8 cellular contexts compared by ENCODE assay signal in the genomic region with DNA sequence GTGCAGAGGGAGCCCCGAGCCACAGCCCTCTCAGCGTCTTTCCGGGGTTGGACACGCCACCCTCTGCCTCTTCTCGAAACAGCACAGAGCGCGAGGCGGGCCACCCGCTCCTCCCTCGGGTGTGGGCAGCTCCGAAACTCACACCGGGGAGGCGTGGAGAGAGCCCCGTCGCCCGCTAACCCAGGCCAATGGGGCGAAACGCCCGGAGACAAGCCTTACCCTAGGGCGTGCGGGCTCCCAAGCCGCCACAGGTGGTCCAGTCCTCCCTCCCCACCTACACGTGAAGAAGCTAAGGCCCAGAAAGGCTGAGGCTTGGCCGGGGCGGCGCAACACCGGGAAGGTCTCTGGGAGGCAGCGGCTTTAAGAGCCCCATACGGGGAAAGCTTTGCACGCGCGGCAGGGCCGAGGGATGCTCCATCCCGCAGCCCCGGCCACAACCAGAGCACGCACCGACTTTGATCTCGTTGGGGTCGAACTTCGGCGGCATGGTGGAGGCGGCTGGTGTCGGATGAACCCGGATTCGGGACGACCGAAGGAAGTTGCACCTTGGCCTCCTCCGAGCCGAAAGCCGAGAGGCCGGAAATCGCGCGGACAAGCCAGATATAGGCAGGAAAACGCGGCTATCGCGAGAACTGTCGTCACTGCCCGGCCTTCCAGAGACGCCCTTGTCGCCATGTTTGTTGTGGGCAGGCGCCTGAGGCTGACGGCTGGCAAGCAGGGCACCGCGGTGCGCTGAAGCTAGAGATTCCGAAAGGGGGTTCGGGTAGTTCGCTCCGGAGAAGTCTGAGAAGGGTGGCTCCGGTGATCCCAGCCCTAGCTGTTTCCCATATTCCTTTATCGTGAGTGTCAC. TPM values are rescaled to one million over a fixed set of nuclear protein-coding genes. Genes with fewer than 3 reads are reported as not detected.
A peak's percentile ranks its signal among the peaks of the same experiment; 100 is the strongest.
DNase-seq lines count a peak whose midpoint lies in the region; ATAC-seq and TF ChIP-seq lines count a peak whose summit lies in the region.

A gene (plus strand): TSS at position 680 of the 850 bp plus-strand sequence. CDS start 3,018 bp downstream, outside the sequence.
A gene (minus strand): TSS at position 576 of the 850 bp plus-strand sequence. CDS start 89 bp downstream, at position 487.

- H3K4me1 Mint-ChIP-seq in activated naive CD4-positive, alpha-beta T cell treated with anti-CD3 and anti-CD28 coated beads, Interleukin-2, amount 50 U/mL, for 24 hours, result peaks cover 37% of the 10 kb centered on the region

- peaks cover 44% of the 10 kb centered on the region for H3K36me3 Mint-ChIP-seq in activated naive CD4-positive, alpha-beta T cell treated with anti-CD3 and anti-CD28 coated beads, Interleukin-2, amount 50 U/mL, for 24 hours

- peak; percentile 99 for TF ChIP-seq POLR2A in suprapubic skin (IDR thresholded peaks at IDR 0.05)

- H3K4me1 ChIP-seq in suprapubic skin, result peaks cover 40% of the 10 kb centered on the region

- H3K27me3 ChIP-seq in suprapubic skin, result no peaks in the 10 kb centered on the region

- peak within 1 kb of the TSS; percentile 99 for H3K27ac Mint-ChIP-seq in activated naive CD4-positive, alpha-beta T cell treated with anti-CD3 and anti-CD28 coated beads, Interleukin-2, amount 50 U/mL, for 24 hours

- CTCF ChIA-PET in GM10248 (lab: Yijun Ruan, JAX), result interaction anchor here (1.2 to 2.8 kb wide), 3 partner anchors 11 to 419 kb away, joined by 3 to 7 read pairs (median 3); no protein-coding TSS in a partner anchor

- ATAC-seq in HG02588 (IDR thresholded peaks at IDR 0.05; ENCODE audit: unreplicated experiment) (peak; percentile 62), SK-N-SH treated with all-trans-retinoic acid at 6 μM for 48 hours (peak; percentile 73)

- no peak for TF ChIP-seq EP300 in suprapubic skin (IDR thresholded peaks at IDR 0.05)

- peak within 1 kb of the TSS; percentile 94 for H3K27ac ChIP-seq in suprapubic skin

- DNase-seq in GM10248 (ENCODE audit: extremely low spot score) (peak; percentile 97), NCI-H1092 treated with DMSO at 0.1 percent for 48 hours (lab: John Stamatoyannopoulos, UW) (peak; percentile 94), globus pallidus (ENCODE audit: low spot score) (peak; percentile 93), occipital lobe (lab: John Stamatoyannopoulos, UW) (peak; percentile 93), suprapubic skin (ENCODE audit: low spot score in 2 of 2) (peak; percentile 97 to 99)

- H3K9me3 ChIP-seq in suprapubic skin, result no peaks in the 10 kb centered on the region

- H3K4me3 Mint-ChIP-seq in activated naive CD4-positive, alpha-beta T cell treated with anti-CD3 and anti-CD28 coated beads, Interleukin-2, amount 50 U/mL, for 24 hours, result peak within 1 kb of the TSS; percentile 95

- H3K36me3 ChIP-seq in suprapubic skin, result peaks cover 55% of the 10 kb centered on the region

- WGBS in suprapubic skin, result 0% methylated on average over 22 of the region's 73 CpGs

- TF ChIP-seq CTCF in GM10248 (IDR thresholded peaks at IDR 0.05; ENCODE audit: control extremely low read depth, extremely low read depth, low read depth, missing control alignments) (no peak), suprapubic skin (IDR thresholded peaks at IDR 0.05) (no peak)

- H3K27me3 Mint-ChIP-seq in activated naive CD4-positive, alpha-beta T cell treated with anti-CD3 and anti-CD28 coated beads, Interleukin-2, amount 50 U/mL, for 24 hours, result no peaks in the 10 kb centered on the region

- no peaks in the 10 kb centered on the region for H3K9me3 Mint-ChIP-seq in activated naive CD4-positive, alpha-beta T cell treated with anti-CD3 and anti-CD28 coated beads, Interleukin-2, amount 50 U/mL, for 24 hours

- H3K4me3 ChIP-seq in suprapubic skin, result peak within 1 kb of the TSS; percentile 94

- POLR2A ChIA-PET in GM10248 (lab: Yijun Ruan, JAX), result interaction anchor here (0.5 to 2.8 kb wide), 22 partner anchors 9 to 618 kb away, joined by 3 to 22 read pairs (median 4); a partner anchor contains a TSS

TF ChIP-seq in SK-N-SH treated with all-trans-retinoic acid at 6 μM for 48 hours, 23 proteins besides CTCF, POLR2A, EP300 and RAD21:
- TF ChIP-seq, protein P1, sequence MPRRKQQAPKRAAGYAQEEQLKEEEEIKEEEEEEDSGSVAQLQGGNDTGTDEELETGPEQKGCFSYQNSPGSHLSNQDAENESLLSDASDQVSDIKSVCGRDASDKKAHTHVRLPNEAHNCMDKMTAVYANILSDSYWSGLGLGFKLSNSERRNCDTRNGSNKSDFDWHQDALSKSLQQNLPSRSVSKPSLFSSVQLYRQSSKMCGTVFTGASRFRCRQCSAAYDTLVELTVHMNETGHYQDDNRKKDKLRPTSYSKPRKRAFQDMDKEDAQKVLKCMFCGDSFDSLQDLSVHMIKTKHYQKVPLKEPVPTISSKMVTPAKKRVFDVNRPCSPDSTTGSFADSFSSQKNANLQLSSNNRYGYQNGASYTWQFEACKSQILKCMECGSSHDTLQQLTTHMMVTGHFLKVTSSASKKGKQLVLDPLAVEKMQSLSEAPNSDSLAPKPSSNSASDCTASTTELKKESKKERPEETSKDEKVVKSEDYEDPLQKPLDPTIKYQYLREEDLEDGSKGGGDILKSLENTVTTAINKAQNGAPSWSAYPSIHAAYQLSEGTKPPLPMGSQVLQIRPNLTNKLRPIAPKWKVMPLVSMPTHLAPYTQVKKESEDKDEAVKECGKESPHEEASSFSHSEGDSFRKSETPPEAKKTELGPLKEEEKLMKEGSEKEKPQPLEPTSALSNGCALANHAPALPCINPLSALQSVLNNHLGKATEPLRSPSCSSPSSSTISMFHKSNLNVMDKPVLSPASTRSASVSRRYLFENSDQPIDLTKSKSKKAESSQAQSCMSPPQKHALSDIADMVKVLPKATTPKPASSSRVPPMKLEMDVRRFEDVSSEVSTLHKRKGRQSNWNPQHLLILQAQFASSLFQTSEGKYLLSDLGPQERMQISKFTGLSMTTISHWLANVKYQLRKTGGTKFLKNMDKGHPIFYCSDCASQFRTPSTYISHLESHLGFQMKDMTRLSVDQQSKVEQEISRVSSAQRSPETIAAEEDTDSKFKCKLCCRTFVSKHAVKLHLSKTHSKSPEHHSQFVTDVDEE (CRISPR knock-in tag; IDR thresholded peaks at IDR 0.05), result 0 out of 2 replicates have a peak, but pooled peaks have one; percentile 48
- TF ChIP-seq ZNF70 (CRISPR knock-in tag; IDR thresholded peaks at IDR 0.05) (no peak), ZFP30 (CRISPR knock-in tag; IDR thresholded peaks at IDR 0.05) (0 out of 2 replicates have a peak, but pooled peaks have one; percentile 29), ZNF565 (CRISPR knock-in tag; conservative IDR thresholded peaks at IDR 0.05; ENCODE audit: low read depth) (no peak), GLIS3 (CRISPR knock-in tag; IDR thresholded peaks at IDR 0.05) (peak; percentile 89), PPARA (CRISPR knock-in tag; IDR thresholded peaks at IDR 0.05; ENCODE audit: borderline replicate concordance) (no peak)
- TF ChIP-seq, protein P2, sequence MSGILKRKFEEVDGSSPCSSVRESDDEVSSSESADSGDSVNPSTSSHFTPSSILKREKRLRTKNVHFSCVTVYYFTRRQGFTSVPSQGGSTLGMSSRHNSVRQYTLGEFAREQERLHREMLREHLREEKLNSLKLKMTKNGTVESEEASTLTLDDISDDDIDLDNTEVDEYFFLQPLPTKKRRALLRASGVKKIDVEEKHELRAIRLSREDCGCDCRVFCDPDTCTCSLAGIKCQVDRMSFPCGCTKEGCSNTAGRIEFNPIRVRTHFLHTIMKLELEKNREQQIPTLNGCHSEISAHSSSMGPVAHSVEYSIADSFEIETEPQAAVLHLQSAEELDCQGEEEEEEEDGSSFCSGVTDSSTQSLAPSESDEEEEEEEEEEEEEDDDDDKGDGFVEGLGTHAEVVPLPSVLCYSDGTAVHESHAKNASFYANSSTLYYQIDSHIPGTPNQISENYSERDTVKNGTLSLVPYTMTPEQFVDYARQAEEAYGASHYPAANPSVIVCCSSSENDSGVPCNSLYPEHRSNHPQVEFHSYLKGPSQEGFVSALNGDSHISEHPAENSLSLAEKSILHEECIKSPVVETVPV (CRISPR knock-in tag; IDR thresholded peaks at IDR 0.05), result peak; percentile 72; the same call in 1 of the 2 replicates
- TF ChIP-seq, protein P3, sequence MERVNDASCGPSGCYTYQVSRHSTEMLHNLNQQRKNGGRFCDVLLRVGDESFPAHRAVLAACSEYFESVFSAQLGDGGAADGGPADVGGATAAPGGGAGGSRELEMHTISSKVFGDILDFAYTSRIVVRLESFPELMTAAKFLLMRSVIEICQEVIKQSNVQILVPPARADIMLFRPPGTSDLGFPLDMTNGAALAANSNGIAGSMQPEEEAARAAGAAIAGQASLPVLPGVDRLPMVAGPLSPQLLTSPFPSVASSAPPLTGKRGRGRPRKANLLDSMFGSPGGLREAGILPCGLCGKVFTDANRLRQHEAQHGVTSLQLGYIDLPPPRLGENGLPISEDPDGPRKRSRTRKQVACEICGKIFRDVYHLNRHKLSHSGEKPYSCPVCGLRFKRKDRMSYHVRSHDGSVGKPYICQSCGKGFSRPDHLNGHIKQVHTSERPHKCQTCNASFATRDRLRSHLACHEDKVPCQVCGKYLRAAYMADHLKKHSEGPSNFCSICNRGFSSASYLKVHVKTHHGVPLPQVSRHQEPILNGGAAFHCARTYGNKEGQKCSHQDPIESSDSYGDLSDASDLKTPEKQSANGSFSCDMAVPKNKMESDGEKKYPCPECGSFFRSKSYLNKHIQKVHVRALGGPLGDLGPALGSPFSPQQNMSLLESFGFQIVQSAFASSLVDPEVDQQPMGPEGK (CRISPR knock-in tag; IDR thresholded peaks at IDR 0.05; ENCODE audit: borderline replicate concordance), result 0 out of 2 replicates have a peak, but pooled peaks have one; percentile 25
- TF ChIP-seq, protein P4, sequence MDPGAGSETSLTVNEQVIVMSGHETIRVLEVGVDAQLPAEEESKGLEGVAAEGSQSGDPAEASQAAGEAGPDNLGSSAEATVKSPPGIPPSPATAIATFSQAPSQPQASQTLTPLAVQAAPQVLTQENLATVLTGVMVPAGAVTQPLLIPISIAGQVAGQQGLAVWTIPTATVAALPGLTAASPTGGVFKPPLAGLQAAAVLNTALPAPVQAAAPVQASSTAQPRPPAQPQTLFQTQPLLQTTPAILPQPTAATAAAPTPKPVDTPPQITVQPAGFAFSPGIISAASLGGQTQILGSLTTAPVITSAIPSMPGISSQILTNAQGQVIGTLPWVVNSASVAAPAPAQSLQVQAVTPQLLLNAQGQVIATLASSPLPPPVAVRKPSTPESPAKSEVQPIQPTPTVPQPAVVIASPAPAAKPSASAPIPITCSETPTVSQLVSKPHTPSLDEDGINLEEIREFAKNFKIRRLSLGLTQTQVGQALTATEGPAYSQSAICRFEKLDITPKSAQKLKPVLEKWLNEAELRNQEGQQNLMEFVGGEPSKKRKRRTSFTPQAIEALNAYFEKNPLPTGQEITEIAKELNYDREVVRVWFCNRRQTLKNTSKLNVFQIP (CRISPR knock-in tag; IDR thresholded peaks at IDR 0.05; ENCODE audit: borderline replicate concordance, low read depth), result no peak
TF ChIP-seq in SK-N-SH treated with all-trans-retinoic acid at 6 μM for 48 hours: peak in this region for 5.

RNA-seq across cellular contexts. Expression of the first gene that starts in this region (rescaled TPM):
- total RNA-seq in occipital lobe (23.7 TPM), suprapubic skin (10 to 100 TPM; 31.2 to 84.7 (median 37.2) TPM)

RNA-seq across cellular contexts. Expression of the second gene that starts in this region (rescaled TPM):
- total RNA-seq in occipital lobe (798 TPM), suprapubic skin (1,000 to 10,000 TPM; 2,291 to 3,774 (median 2,862) TPM)

Comparison
In these comparisons a context has a peak if more than half of its experiments do, and no peak if none do; other contexts are left out.
1. Peak in every context shown above with its lines: DNase-seq, ATAC-seq, H3K4me3 ChIP-seq and H3K27ac ChIP-seq.